9 cellular contexts compared by ENCODE assay signal in the genomic region with DNA sequence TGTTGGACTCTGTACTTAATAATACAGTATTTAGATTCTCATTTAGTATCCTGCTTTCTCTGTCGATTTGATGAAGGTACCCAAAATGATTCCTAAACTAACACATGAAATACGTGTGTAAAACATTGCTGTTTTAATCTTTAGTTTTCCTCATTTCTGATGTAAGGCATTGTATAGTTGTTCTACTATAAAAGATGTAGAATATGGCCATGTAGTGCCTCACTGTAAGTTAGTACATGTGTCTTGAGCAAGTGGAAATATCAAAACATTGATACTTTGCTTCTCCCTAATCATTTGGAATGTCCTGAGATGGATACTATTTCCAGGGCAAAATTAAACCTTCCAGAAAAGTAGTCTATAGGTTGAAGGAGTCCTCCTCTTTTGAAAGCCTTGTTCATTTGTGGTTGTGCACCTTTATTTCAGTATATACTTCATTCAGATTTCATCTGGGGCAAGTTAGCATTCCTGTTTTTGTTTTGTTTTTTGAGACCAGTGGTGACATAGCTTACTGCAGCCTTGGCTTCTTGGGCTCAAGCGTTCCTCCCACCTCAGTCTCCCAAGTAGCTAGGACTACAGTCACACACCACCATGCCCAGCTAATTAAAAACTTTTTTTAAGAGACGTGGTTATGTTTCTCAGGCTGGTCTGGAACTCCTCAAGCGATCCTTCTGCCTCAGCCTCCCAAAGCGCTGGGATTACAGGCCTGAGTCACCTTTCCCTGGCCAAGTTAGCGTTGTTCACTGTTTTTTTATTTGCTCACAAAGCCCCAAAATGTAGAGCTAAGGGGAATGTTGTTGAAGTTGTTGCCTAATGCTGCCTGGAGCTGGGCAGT. TPM values are rescaled to one million over a fixed set of nuclear protein-coding genes. Genes with fewer than 3 reads are reported as not detected.
A peak's percentile ranks its signal among the peaks of the same experiment; 100 is the strongest.
DNase-seq lines count a peak whose midpoint lies in the region; ATAC-seq and TF ChIP-seq lines count a peak whose summit lies in the region.
"Had no signal": no experiment of that assay in that cellular context is flagged by ENCODE, and none has a peak within 500 bp of the region (broad histone marks: within the 10 kb centered on the region; RNA-seq: fewer than 3 reads in every experiment).

No MANE protein-coding gene starts in this region.

- H3K27ac ChIP-seq in SK-N-SH (ENCODE audit: low read depth in 2 of 2, low read length in 1 of 2): peak overlapping the region in 1 of 2 experiments; percentile 31; a peak in 1 of 4 replicates
- H3K27ac ChIP-seq: upper lobe of right lung had no signal

- TF ChIP-seq EP300 in SK-N-SH (IDR thresholded peaks at IDR 0.05; ENCODE audit: borderline replicate concordance in 1 of 2, low read depth in 1 of 2, low read length in 1 of 2): no peak

- no peaks in the 10 kb centered on the region for H3K9me3 Mint-ChIP-seq in endothelial cell (ENCODE audit: unreplicated experiment)

- DNase-seq in ELF-1 (ENCODE audit: low read depth, low spot score) (peak; percentile 52), SK-N-SH (no peak), endothelial cell (ENCODE audit: low spot score) (no peak), sciatic nerve (ENCODE audit: low spot score) (peak; percentile 37), NCI-H226 (no peak), Kasumi-1 (lab: John Stamatoyannopoulos, UW) (no peak)
- DNase-seq: upper lobe of right lung had no signal

- 86% methylated on average over 7 of the region's 7 CpGs for WGBS in SK-N-SH (ENCODE audit: low lambda C conversion rate)

- H2AFZ ChIP-seq in SK-N-SH (ENCODE audit: low read depth): no peak overlapping the region

- H3K4me2 ChIP-seq in SK-N-SH: no peak overlapping the region; the same call in 1 of the 2 replicates

- peaks cover 11% of the 10 kb centered on the region for H3K4me1 Mint-ChIP-seq in endothelial cell (ENCODE audit: unreplicated experiment)

- POLR2A ChIA-PET in SK-N-SH (lab: Yijun Ruan, JAX): interaction anchor here (0.7 to 3.7 kb wide), 3 partner anchors 8 to 122 kb away, joined by 3 to 22 read pairs (median 8); partner anchors contain the start of gene CDKN1A

- H3K36me3 ChIP-seq in SK-N-SH (replicated peaks in 1 of 2; ENCODE audit: control insufficient read depth in 1 of 2, insufficient read depth in 2 of 2, low read length in 1 of 2): peaks cover 75 to 96% of the 10 kb centered on the region in 2 experiments

- no peak for TF ChIP-seq RAD21 in SK-N-SH (IDR thresholded peaks at IDR 0.05; ENCODE audit: low read length)

- H3K9me2 ChIP-seq in SK-N-SH: no peaks in the 10 kb centered on the region

- ATAC-seq in sciatic nerve (no peak), HG03439 (IDR thresholded peaks at IDR 0.05; ENCODE audit: unreplicated experiment) (no peak)
- ATAC-seq: upper lobe of right lung had no signal

- peaks cover 94% of the 10 kb centered on the region for H4K20me1 ChIP-seq in SK-N-SH (ENCODE audit: insufficient read depth)

- H3K27ac Mint-ChIP-seq in endothelial cell (ENCODE audit: unreplicated experiment): peak overlapping the region; percentile 57

- H3K4me3 Mint-ChIP-seq in endothelial cell (ENCODE audit: unreplicated experiment): peak overlapping the region; percentile 18

- peaks cover 97% of the 10 kb centered on the region for H3F3A ChIP-seq in SK-N-SH (replicated peaks; ENCODE audit: insufficient read depth)

- no peak overlapping the region for H3K9ac ChIP-seq in SK-N-SH

- H3K36me3 Mint-ChIP-seq in endothelial cell (ENCODE audit: low read depth, unreplicated experiment): peaks cover 52% of the 10 kb centered on the region

- TF ChIP-seq CTCF in SK-N-SH (IDR thresholded peaks at IDR 0.05) (peak; percentile 23; the same call in 1 of the 2 replicates), endothelial cell (IDR thresholded peaks at IDR 0.05; ENCODE audit: unreplicated experiment) (no peak)

- H3K27me3 ChIP-seq in SK-N-SH (ENCODE audit: insufficient read depth): no peaks in the 10 kb centered on the region
- H3K27me3 ChIP-seq: upper lobe of right lung had no signal

- H3K79me2 ChIP-seq in SK-N-SH (ENCODE audit: insufficient read depth): peaks cover 85% of the 10 kb centered on the region

- H3K4me3 ChIP-seq in SK-N-SH (ENCODE audit: low read depth in 2 of 2, low read length in 1 of 2): no peak overlapping the region
- H3K4me3 ChIP-seq: lung, upper lobe of right lung had no signal

- CTCF ChIA-PET in SK-N-SH (lab: Yijun Ruan, JAX): interaction anchor here (1.4 to 2.5 kb wide), 3 partner anchors 10 to 119 kb away, joined by 3 to 15 read pairs (median 6); partner anchors contain the start of gene SRSF3

- no peaks in the 10 kb centered on the region for H3K9me3 ChIP-seq in SK-N-SH
- H3K9me3 ChIP-seq: upper lobe of right lung had no signal

- intact Hi-C loops in sciatic nerve (cut with DNase I): no loop called here

- H3K27me3 Mint-ChIP-seq in endothelial cell (ENCODE audit: unreplicated experiment): peaks cover 4% of the 10 kb centered on the region

- H3K4me1 ChIP-seq in SK-N-SH (ENCODE audit: control insufficient read depth in 1 of 2, insufficient read depth in 2 of 2, low read depth in 1 of 2, low read length in 1 of 2): peaks cover 11 to 24% of the 10 kb centered on the region in 2 experiments

TF ChIP-seq in SK-N-SH, 30 proteins besides CTCF, POLR2A, EP300 and RAD21:
- TF ChIP-seq RXRA (IDR thresholded peaks at IDR 0.05; ENCODE audit: borderline replicate concordance, low read depth): no peak
- peak; percentile 21 for TF ChIP-seq POLR2AphosphoS5 (IDR thresholded peaks at IDR 0.05; ENCODE audit: low read depth, low read length)

RNA-seq across cellular contexts. Expression of gene SRSF3, which starts 11.6 kb away (rescaled TPM):
- 330 and 351 TPM in 2 replicates for polyA plus RNA-seq in SK-N-SH (2012; rRNA removed)
- polyA plus RNA-seq in SK-N-SH (2012; cell fraction: cytosol; rRNA removed): 405 and 473 TPM in 2 replicates
- polyA plus RNA-seq in SK-N-SH (2012; cell fraction: nucleus; rRNA removed): 242 and 281 TPM in 2 replicates
- total RNA-seq in endothelial cell (ENCODE audit: unreplicated experiment) (289 TPM), sciatic nerve (218 TPM)

RNA-seq across cellular contexts. Expression of gene STK38, which starts 58.5 kb away (rescaled TPM):
- polyA plus RNA-seq in SK-N-SH (2012; rRNA removed): 10.2 and 12.0 TPM in 2 replicates
- 11.0 and 11.9 TPM in 2 replicates for polyA plus RNA-seq in SK-N-SH (2012; cell fraction: cytosol; rRNA removed)
- 13.5 and 27.9 TPM in 2 replicates for polyA plus RNA-seq in SK-N-SH (2012; cell fraction: nucleus; rRNA removed)
- total RNA-seq in endothelial cell (ENCODE audit: unreplicated experiment): 41.4 TPM
- total RNA-seq in sciatic nerve: 39.7 TPM

Comparison
In these comparisons a context has a peak if more than half of its experiments do, and no peak if none do; other contexts are left out.
1. DNase-seq: peak in ELF-1 (single experiment) and sciatic nerve (single experiment); none in SK-N-SH (single experiment), endothelial cell (single experiment), NCI-H226 (single experiment) and Kasumi-1 (0 of 2).